ENCODE assay signal across 13 cellular contexts in genomic region chr1:228838717-228839500, GRCh38.
A peak's percentile ranks its signal among the peaks of the same experiment; 100 is the strongest.
DNase-seq lines count a peak whose midpoint lies in the region; ATAC-seq and TF ChIP-seq lines count a peak whose summit lies in the region.
"Had no signal": no experiment of that assay in that cellular context is flagged by ENCODE, and none has a peak within 500 bp of the region (broad histone marks: within the 10 kb centered on the region; RNA-seq: fewer than 3 reads in every experiment).

No MANE protein-coding gene starts in this region.

- no peak for TF ChIP-seq CTCF in 22Rv1 (IDR thresholded peaks at IDR 0.05)
- TF ChIP-seq CTCF in NB4 (IDR thresholded peaks at IDR 0.05; ENCODE audit: low read depth, low read length), result no peak
- TF ChIP-seq CTCF in neural crest cell (conservative IDR thresholded peaks at IDR 0.05), result no peak

- H3K4me1 Mint-ChIP-seq in neural crest cell, result peaks cover 58% of the 10 kb centered on the region
- H3K4me1 Mint-ChIP-seq in stimulated activated naive CD8-positive, alpha-beta T cell treated with anti-CD3 and anti-CD28 coated beads, Interleukin-15, amount 100 ng/mL, for 72 hours, result peaks cover 9% of the 10 kb centered on the region
- H3K4me1 Mint-ChIP-seq: activated CD4-positive, alpha-beta memory T cell treated with anti-CD3 and anti-CD28 coated beads, Interleukin-2, amount 10 ng/mL, durations not matched to agents 7 days and 5 days; stimulated activated effector memory CD8-positive, alpha-beta T cell treated with anti-CD3 and anti-CD28 coated beads, Interleukin-12 subunit alpha, Interleukin-12 subunit beta, amount 100 ng/mL, for 72 hours had no signal

- H3K27ac Mint-ChIP-seq in neural crest cell (ENCODE audit: unreplicated experiment), result peak overlapping the region; percentile 36
- peak overlapping the region in 1 of 2 donors; percentile 22 for H3K27ac Mint-ChIP-seq in stimulated activated naive CD8-positive, alpha-beta T cell treated with anti-CD3 and anti-CD28 coated beads, Interleukin-15, amount 100 ng/mL, for 72 hours
- H3K27ac Mint-ChIP-seq: activated CD4-positive, alpha-beta memory T cell treated with anti-CD3 and anti-CD28 coated beads, Interleukin-2, amount 10 ng/mL, durations not matched to agents 7 days and 5 days; activated naive CD8-positive, alpha-beta T cell treated with anti-CD3 and anti-CD28 coated beads, Interleukin-2, amount 10 ng/mL, durations not matched to agents 7 days and 5 days; stimulated activated effector memory CD8-positive, alpha-beta T cell treated with anti-CD3 and anti-CD28 coated beads, Interleukin-12 subunit alpha, Interleukin-12 subunit beta, amount 100 ng/mL, for 72 hours; T-helper 1 cell treated with Interleukin-12 subunit alpha and Interleukin-12 subunit beta and Interleukin-4 antibody, amounts not matched to agents 30 μg/mL and 1 μg/mL, for 36 hours had no signal

- DNase-seq in NB4 (ENCODE audit: low read depth), result peak; percentile 16
- peak; percentile 24 for DNase-seq in ecto neural progenitor cell (ENCODE audit: low spot score)
- DNase-seq in neural crest cell (ENCODE audit: low read depth, low spot score), result no peak
- DNase-seq in left lobe of liver (ENCODE audit: low spot score), result no peak
- no peak for DNase-seq in SHP77 (lab: John Stamatoyannopoulos, UW)
- no peak for DNase-seq in stimulated activated naive CD8-positive, alpha-beta T cell treated with anti-CD3 and anti-CD28 coated beads, Interleukin-15, amount 100 ng/mL, for 72 hours
- no peak for DNase-seq in DMS114 treated with DMSO at 0.1 percent for 48 hours (lab: John Stamatoyannopoulos, UW; ENCODE audit: unreplicated experiment)
- DNase-seq: activated CD4-positive, alpha-beta memory T cell treated with anti-CD3 and anti-CD28 coated beads, Interleukin-2, amount 10 ng/mL, durations not matched to agents 7 days and 5 days; activated naive CD8-positive, alpha-beta T cell treated with anti-CD3 and anti-CD28 coated beads, Interleukin-2, amount 10 ng/mL, durations not matched to agents 7 days and 5 days; NCI-H1417 had no signal

- H3K9me3 Mint-ChIP-seq in neural crest cell, result peaks cover 8% of the 10 kb centered on the region
- H3K9me3 Mint-ChIP-seq in stimulated activated naive CD8-positive, alpha-beta T cell treated with anti-CD3 and anti-CD28 coated beads, Interleukin-15, amount 100 ng/mL, for 72 hours, result peaks cover 5 to 9% of the 10 kb centered on the region in 2 donors

- no peak for ATAC-seq in left lobe of liver
- no peak for ATAC-seq in stimulated activated naive CD8-positive, alpha-beta T cell treated with anti-CD3 and anti-CD28 coated beads, Interleukin-15, amount 100 ng/mL, for 72 hours
- ATAC-seq: stimulated activated effector memory CD8-positive, alpha-beta T cell treated with anti-CD3 and anti-CD28 coated beads, Interleukin-12 subunit alpha, Interleukin-12 subunit beta, amount 100 ng/mL, for 72 hours had no signal

- H3K27ac ChIP-seq in 22Rv1, result peak overlapping the region; percentile 98

- H3K4me3 ChIP-seq in NB4 (ENCODE audit: low read depth, low read length), result no peak overlapping the region

- TF ChIP-seq POLR2A in NB4 (IDR thresholded peaks at IDR 0.05; ENCODE audit: extremely low read depth, insufficient read length), result no peak

- H3K4me3 Mint-ChIP-seq in neural crest cell, result no peak overlapping the region
- H3K4me3 Mint-ChIP-seq in stimulated activated naive CD8-positive, alpha-beta T cell treated with anti-CD3 and anti-CD28 coated beads, Interleukin-15, amount 100 ng/mL, for 72 hours, result no peak overlapping the region
- H3K4me3 Mint-ChIP-seq: activated CD4-positive, alpha-beta memory T cell treated with anti-CD3 and anti-CD28 coated beads, Interleukin-2, amount 10 ng/mL, durations not matched to agents 7 days and 5 days; activated naive CD8-positive, alpha-beta T cell treated with anti-CD3 and anti-CD28 coated beads, Interleukin-2, amount 10 ng/mL, durations not matched to agents 7 days and 5 days; stimulated activated effector memory CD8-positive, alpha-beta T cell treated with anti-CD3 and anti-CD28 coated beads, Interleukin-12 subunit alpha, Interleukin-12 subunit beta, amount 100 ng/mL, for 72 hours; T-helper 1 cell treated with Interleukin-12 subunit alpha and Interleukin-12 subunit beta and Interleukin-4 antibody, amounts not matched to agents 30 μg/mL and 1 μg/mL, for 36 hours had no signal

- no peaks in the 10 kb centered on the region for H3K27me3 Mint-ChIP-seq in neural crest cell (ENCODE audit: low read depth)
- H3K27me3 Mint-ChIP-seq in stimulated activated naive CD8-positive, alpha-beta T cell treated with anti-CD3 and anti-CD28 coated beads, Interleukin-15, amount 100 ng/mL, for 72 hours, result peaks cover 7% of the 10 kb centered on the region

- peaks cover 6% of the 10 kb centered on the region for H3K36me3 Mint-ChIP-seq in neural crest cell (ENCODE audit: low read depth)
- H3K36me3 Mint-ChIP-seq: activated naive CD8-positive, alpha-beta T cell treated with anti-CD3 and anti-CD28 coated beads, Interleukin-2, amount 10 ng/mL, durations not matched to agents 7 days and 5 days; stimulated activated effector memory CD8-positive, alpha-beta T cell treated with anti-CD3 and anti-CD28 coated beads, Interleukin-12 subunit alpha, Interleukin-12 subunit beta, amount 100 ng/mL, for 72 hours had no signal

Comparison
In these comparisons a context has a peak if more than half of its experiments do, and no peak if none do; other contexts are left out.
1. DNase-seq: peak in NB4 (single experiment) and ecto neural progenitor cell (single experiment); none in neural crest cell (single experiment), left lobe of liver (single experiment), SHP77 (0 of 2), stimulated activated naive CD8-positive, alpha-beta T cell treated with anti-CD3 and anti-CD28 coated beads, Interleukin-15, amount 100 ng/mL, for 72 hours (0 of 2) and DMS114 treated with DMSO at 0.1 percent for 48 hours (single experiment).